2 cellular contexts compared by ENCODE assay signal in the genomic region with DNA sequence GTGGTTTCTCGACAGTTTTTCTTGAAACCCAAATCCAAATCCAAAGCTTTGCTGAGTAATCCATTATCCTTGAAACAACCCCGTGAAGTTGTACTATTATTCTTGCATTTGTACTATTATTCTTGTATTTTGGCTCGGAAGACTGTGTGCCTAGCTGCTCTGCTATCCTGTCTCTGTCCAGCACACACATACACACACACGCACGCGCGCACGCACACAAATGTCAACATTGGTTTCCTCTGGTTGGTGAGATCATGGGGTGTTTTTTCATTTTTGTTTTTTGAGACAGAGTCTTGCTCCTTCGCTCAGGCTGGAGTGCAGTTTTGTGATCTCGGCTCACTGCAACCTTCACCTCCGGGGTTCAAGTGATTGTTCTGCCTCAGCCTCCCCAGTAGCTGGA.
TF ChIP-seq lines count a peak whose summit lies in the region.

No MANE protein-coding gene starts in this region.

TF ChIP-seq in HEK293, 187 proteins besides CTCF, POLR2A, EP300 and RAD21:
- TF ChIP-seq HIC1 (tag by site-specific recombination; IDR thresholded peaks at IDR 0.05): no peak
- TF ChIP-seq, protein P1, sequence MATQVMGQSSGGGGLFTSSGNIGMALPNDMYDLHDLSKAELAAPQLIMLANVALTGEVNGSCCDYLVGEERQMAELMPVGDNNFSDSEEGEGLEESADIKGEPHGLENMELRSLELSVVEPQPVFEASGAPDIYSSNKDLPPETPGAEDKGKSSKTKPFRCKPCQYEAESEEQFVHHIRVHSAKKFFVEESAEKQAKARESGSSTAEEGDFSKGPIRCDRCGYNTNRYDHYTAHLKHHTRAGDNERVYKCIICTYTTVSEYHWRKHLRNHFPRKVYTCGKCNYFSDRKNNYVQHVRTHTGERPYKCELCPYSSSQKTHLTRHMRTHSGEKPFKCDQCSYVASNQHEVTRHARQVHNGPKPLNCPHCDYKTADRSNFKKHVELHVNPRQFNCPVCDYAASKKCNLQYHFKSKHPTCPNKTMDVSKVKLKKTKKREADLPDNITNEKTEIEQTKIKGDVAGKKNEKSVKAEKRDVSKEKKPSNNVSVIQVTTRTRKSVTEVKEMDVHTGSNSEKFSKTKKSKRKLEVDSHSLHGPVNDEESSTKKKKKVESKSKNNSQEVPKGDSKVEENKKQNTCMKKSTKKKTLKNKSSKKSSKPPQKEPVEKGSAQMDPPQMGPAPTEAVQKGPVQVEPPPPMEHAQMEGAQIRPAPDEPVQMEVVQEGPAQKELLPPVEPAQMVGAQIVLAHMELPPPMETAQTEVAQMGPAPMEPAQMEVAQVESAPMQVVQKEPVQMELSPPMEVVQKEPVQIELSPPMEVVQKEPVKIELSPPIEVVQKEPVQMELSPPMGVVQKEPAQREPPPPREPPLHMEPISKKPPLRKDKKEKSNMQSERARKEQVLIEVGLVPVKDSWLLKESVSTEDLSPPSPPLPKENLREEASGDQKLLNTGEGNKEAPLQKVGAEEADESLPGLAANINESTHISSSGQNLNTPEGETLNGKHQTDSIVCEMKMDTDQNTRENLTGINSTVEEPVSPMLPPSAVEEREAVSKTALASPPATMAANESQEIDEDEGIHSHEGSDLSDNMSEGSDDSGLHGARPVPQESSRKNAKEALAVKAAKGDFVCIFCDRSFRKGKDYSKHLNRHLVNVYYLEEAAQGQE (tag by site-specific recombination; IDR thresholded peaks at IDR 0.05): peak; percentile 73
- no peak for TF ChIP-seq ZBTB17 (tag by site-specific recombination; IDR thresholded peaks at IDR 0.05)
- no peak for TF ChIP-seq ZNF341 (tag by site-specific recombination; IDR thresholded peaks at IDR 0.05; ENCODE audit: low read depth)
- TF ChIP-seq ZNF521 (tag by site-specific recombination; IDR thresholded peaks at IDR 0.05): no peak

TF ChIP-seq in PFSK-1, 5 proteins besides CTCF, POLR2A, EP300 and RAD21 (continued from another document):
- no peak for TF ChIP-seq POLR2AphosphoS5 (IDR thresholded peaks at IDR 0.05; ENCODE audit: low read depth, low read length)
